Comparison of ENCODE assay signal across 8 cellular contexts in the genomic region with DNA sequence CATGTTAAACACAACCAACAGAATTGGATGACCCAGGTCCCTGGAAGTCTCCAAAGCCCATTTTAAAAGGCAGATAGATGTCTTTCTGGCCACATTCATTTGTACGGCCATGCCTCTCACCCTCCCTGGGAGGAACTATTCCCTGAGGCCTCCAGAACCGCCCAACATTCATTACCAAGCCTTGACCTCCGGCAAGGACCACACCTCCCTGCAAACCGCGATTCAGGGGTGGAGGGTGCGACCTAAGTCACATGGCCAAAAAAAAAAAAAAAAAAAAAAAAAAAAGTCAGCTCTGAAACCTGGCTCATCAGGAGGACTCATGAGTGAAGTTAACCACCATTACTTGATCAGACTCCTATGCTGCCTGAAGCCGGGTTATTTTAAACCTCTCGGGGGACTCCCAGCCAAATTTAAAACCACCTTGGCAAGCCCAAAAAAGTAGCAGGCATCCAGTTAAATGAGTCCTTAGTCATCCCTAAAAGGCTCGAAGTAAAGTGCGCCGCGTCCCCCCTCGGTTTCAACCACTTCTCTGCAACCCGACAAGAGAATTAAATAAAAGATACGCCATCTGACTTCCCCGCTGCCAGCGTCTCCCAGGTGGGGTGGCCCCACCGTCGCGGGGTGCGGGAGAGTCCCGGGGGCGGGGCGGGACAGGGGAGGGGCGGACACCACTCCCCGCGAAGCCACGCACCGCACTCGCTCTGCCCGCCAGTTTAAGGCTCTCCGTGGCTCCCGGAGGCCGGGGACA. TPM values are rescaled to one million over a fixed set of nuclear protein-coding genes. Genes with fewer than 3 reads are reported as not detected.
DNase-seq lines count a peak whose midpoint lies in the region; ATAC-seq and TF ChIP-seq lines count a peak whose summit lies in the region.

No MANE protein-coding gene starts in this region.

- no peak overlapping the region for H2AFZ ChIP-seq in PC-3 (ENCODE audit: low read length)

- H3K4me3 ChIP-seq in PC-3 (ENCODE audit: low read length) (peak overlapping the region; percentile 59), testis (peak overlapping the region; percentile 87 to 95)

- H3K27me3 Mint-ChIP-seq in activated T-helper 2 cell treated with anti-CD3 and anti-CD28 coated beads, Interferon-gamma antibody, Interleukin-2, Interleukin-4, amounts not matched to agents 10 μg/mL and 5 μg/mL and 100 μg/mL, durations not matched to agents 14 hours and 24 hours and 36 hours (ENCODE audit: low read depth): no peaks in the 10 kb centered on the region
- H3K27me3 Mint-ChIP-seq in nephron progenitor cell (ENCODE audit: low read depth, poor library complexity): peaks cover 73% of the 10 kb centered on the region

- H3K36me3 ChIP-seq in PC-3 (ENCODE audit: low read depth, low read length) (no peaks in the 10 kb centered on the region), testis (ENCODE audit: low read depth, missing control alignments) (no peaks in the 10 kb centered on the region)

- no peak overlapping the region for H3K9ac ChIP-seq in PC-3 (ENCODE audit: low read length)

- POLR2A ChIA-PET in PC-3 (lab: Charles Lee; ENCODE audit: unreplicated experiment): no interaction called here

- TF ChIP-seq CTCF in PC-3 (conservative IDR thresholded peaks at IDR 0.05; ENCODE audit: low read depth, low read length) (no peak), nephron progenitor cell (IDR thresholded peaks at IDR 0.05) (no peak), testis (IDR thresholded peaks at IDR 0.05) (no peak)

- CTCF ChIA-PET in PC-3 (lab: Charles Lee): no interaction called here

- no TSS peak for BruUV-seq in PC-3 (replicated peaks; lab: Mats Ljungman, UMichigan)

- peaks cover 9% of the 10 kb centered on the region for H3K36me3 Mint-ChIP-seq in activated T-helper 2 cell treated with anti-CD3 and anti-CD28 coated beads, Interferon-gamma antibody, Interleukin-2, Interleukin-4, amounts not matched to agents 10 μg/mL and 5 μg/mL and 100 μg/mL, durations not matched to agents 14 hours and 24 hours and 36 hours (ENCODE audit: low read depth)
- H3K36me3 Mint-ChIP-seq in nephron progenitor cell (ENCODE audit: low read depth): no peaks in the 10 kb centered on the region

- peak overlapping the region; percentile 95 for H3K4me3 Mint-ChIP-seq in activated T-helper 2 cell treated with anti-CD3 and anti-CD28 coated beads, Interferon-gamma antibody, Interleukin-2, Interleukin-4, amounts not matched to agents 10 μg/mL and 5 μg/mL and 100 μg/mL, durations not matched to agents 14 hours and 24 hours and 36 hours (ENCODE audit: low read depth)
- peak overlapping the region; percentile 83 for H3K4me3 Mint-ChIP-seq in nephron progenitor cell

- H3K9me3 ChIP-seq in PC-3 (ENCODE audit: low read length) (no peaks in the 10 kb centered on the region), testis (no peaks in the 10 kb centered on the region)

- intact Hi-C loops in PC-3 (cut with micrococcal nuclease): no loop called here
- intact Hi-C loops in activated T-helper 2 cell treated with anti-CD3 and anti-CD28 coated beads, Interferon-gamma antibody, Interleukin-2, Interleukin-4, amounts not matched to agents 10 μg/mL and 5 μg/mL and 100 μg/mL, durations not matched to agents 14 hours and 24 hours and 36 hours (cut with micrococcal nuclease): loop anchor here (1.0 to 10.0 kb wide), 14 partner anchors 7 to 1950 kb away; a partner anchor contains a TSS
- intact Hi-C loops in testis (cut with DNase I; ENCODE audit: low total_unique reads): no loop called here

- H3K4me1 Mint-ChIP-seq in activated T-helper 2 cell treated with anti-CD3 and anti-CD28 coated beads, Interferon-gamma antibody, Interleukin-2, Interleukin-4, amounts not matched to agents 10 μg/mL and 5 μg/mL and 100 μg/mL, durations not matched to agents 14 hours and 24 hours and 36 hours (ENCODE audit: low read depth): peaks cover 48% of the 10 kb centered on the region
- H3K4me1 Mint-ChIP-seq in nephron progenitor cell: peaks cover 50% of the 10 kb centered on the region

- no peaks in the 10 kb centered on the region for H3K9me3 Mint-ChIP-seq in activated T-helper 2 cell treated with anti-CD3 and anti-CD28 coated beads, Interferon-gamma antibody, Interleukin-2, Interleukin-4, amounts not matched to agents 10 μg/mL and 5 μg/mL and 100 μg/mL, durations not matched to agents 14 hours and 24 hours and 36 hours
- H3K9me3 Mint-ChIP-seq in nephron progenitor cell: no peaks in the 10 kb centered on the region

- peak overlapping the region; percentile 78 for H3K4me2 ChIP-seq in PC-3 (ENCODE audit: low read length)

- DNase-seq in GM04503 (ENCODE audit: low read depth): peak; percentile 77
- DNase-seq in PC-3: no peak
- DNase-seq in activated T-helper 2 cell treated with anti-CD3 and anti-CD28 coated beads, Interferon-gamma antibody, Interleukin-2, Interleukin-4, amounts not matched to agents 10 μg/mL and 5 μg/mL and 100 μg/mL, durations not matched to agents 14 hours and 24 hours and 36 hours (ENCODE audit: low spot score): peak; percentile 55
- peak; percentile 87 for DNase-seq in fibroblast of the conjunctiva (ENCODE audit: low read depth)
- DNase-seq in nephron progenitor cell: peak; percentile 29
- peak; percentile 78 for DNase-seq in testis
- no peak for DNase-seq in cerebellar nuclear complex (lab: John Stamatoyannopoulos, UW)

- no peaks in the 10 kb centered on the region for H3F3A ChIP-seq in PC-3 (ENCODE audit: low read length, unreplicated experiment)

- peak; percentile 30 for TF ChIP-seq POLR2A in testis (IDR thresholded peaks at IDR 0.05)

- H3K79me2 ChIP-seq in PC-3 (ENCODE audit: low read length): no peaks in the 10 kb centered on the region

- H3K4me1 ChIP-seq in PC-3 (ENCODE audit: insufficient read depth, low read length) (peaks cover 6% of the 10 kb centered on the region; the same call in 1 of the 2 replicates), testis (peaks cover 34% of the 10 kb centered on the region)

- H3K27ac Mint-ChIP-seq in activated T-helper 2 cell treated with anti-CD3 and anti-CD28 coated beads, Interferon-gamma antibody, Interleukin-2, Interleukin-4, amounts not matched to agents 10 μg/mL and 5 μg/mL and 100 μg/mL, durations not matched to agents 14 hours and 24 hours and 36 hours: peak overlapping the region; percentile 97
- H3K27ac Mint-ChIP-seq in nephron progenitor cell: no peak overlapping the region

- H3K27ac ChIP-seq in PC-3 (ENCODE audit: low read length): no peak overlapping the region
- peak overlapping the region; percentile 99 for H3K27ac ChIP-seq in testis

- WGBS in testis, 2 donors: 0 to 1% methylated on average over 17 to 34 of the region's 34 CpGs

- H3K9me2 ChIP-seq in PC-3 (replicated peaks; ENCODE audit: low read length): no peaks in the 10 kb centered on the region

- peaks cover 47% of the 10 kb centered on the region for H3K27me3 ChIP-seq in PC-3 (ENCODE audit: low read length)
- no peaks in the 10 kb centered on the region for H3K27me3 ChIP-seq in testis

- H4K20me1 ChIP-seq in PC-3 (ENCODE audit: low read length): no peaks in the 10 kb centered on the region

- ATAC-seq in HG02588 (IDR thresholded peaks at IDR 0.05; ENCODE audit: unreplicated experiment) (peak; percentile 18), PC-3 (no peak)

RNA-seq across cellular contexts. Expression of a gene that starts 2.4 kb away (rescaled TPM):
- total RNA-seq in PC-3 (2014; rRNA removed) (0.35 and 0.44 TPM in 2 replicates), testis (10 to 100 TPM; 39.8 to 47.9 TPM)
- 13.5 and 13.7 TPM in 2 replicates for total RNA-seq in activated T-helper 2 cell treated with anti-CD3 and anti-CD28 coated beads, Interferon-gamma antibody, Interleukin-2, Interleukin-4, amounts not matched to agents 10 μg/mL and 5 μg/mL and 100 μg/mL, durations not matched to agents 14 hours and 24 hours and 36 hours
- polyA plus RNA-seq in testis (ENCODE audit: insufficient read depth, low read depth, low replicate concordance): 11.8 TPM

Comparison
In these comparisons a context has a peak if more than half of its experiments do, and no peak if none do; other contexts are left out.
1. DNase-seq: peak in GM04503 (single experiment), activated T-helper 2 cell treated with anti-CD3 and anti-CD28 coated beads, Interferon-gamma antibody, Interleukin-2, Interleukin-4, amounts not matched to agents 10 μg/mL and 5 μg/mL and 100 μg/mL, durations not matched to agents 14 hours and 24 hours and 36 hours (single experiment), fibroblast of the conjunctiva (single experiment), nephron progenitor cell (single experiment) and testis (single experiment); none in PC-3 (single experiment) and cerebellar nuclear complex (0 of 2).
2. RNA of a gene that starts 2.4 kb away (total RNA-seq): 39.8 to 47.9 TPM in testis and 13.5 to 13.7 TPM in activated T-helper 2 cell treated with anti-CD3 and anti-CD28 coated beads, Interferon-gamma antibody, Interleukin-2, Interleukin-4, amounts not matched to agents 10 μg/mL and 5 μg/mL and 100 μg/mL, durations not matched to agents 14 hours and 24 hours and 36 hours; 0.35 to 0.44 TPM in PC-3; every median in the first group is over 10 times any median in the second.